ENCODE assay signal across 10 cellular contexts in the genomic region with DNA sequence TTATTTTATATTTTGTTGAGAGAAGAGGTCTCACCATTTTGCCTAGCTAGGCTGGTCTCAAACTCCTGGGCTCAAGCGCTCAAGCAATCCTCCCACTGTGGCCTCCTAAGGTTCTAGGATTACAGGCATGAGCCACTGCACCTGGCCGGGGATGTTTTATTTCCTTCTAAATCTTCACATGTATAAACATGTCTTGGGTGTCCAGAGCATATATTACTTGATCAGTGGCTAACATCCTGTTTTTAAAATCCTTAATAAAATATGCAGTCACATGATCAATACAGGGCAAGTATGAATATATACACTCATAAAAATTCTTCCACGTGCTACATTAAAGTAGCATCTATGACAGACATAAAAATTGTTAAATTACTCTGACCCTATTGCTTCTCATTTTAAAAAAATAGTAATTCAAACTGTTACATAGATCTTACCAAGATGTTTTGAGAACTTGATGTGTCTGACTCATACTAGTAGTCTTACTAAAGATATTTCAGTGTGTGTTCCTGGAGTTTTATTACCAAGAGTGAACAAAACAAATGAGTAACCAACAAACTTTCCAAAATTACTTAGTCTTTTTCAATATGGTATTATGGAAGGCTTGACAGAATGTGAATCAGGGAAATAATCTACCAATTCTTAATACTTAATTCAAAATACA.
DNase-seq lines count a peak whose midpoint lies in the region; ATAC-seq, FAIRE-seq and TF ChIP-seq lines count a peak whose summit lies in the region.
"Had no signal": no experiment of that assay in that cellular context is flagged by ENCODE, and none has a peak within 500 bp of the region (broad histone marks: within the 10 kb centered on the region; RNA-seq: fewer than 3 reads in every experiment).

No MANE protein-coding gene starts in this region.

- no peak overlapping the region for H3K9ac ChIP-seq in fibroblast of lung (ENCODE audit: insufficient read depth, low read length)

- peak overlapping the region; percentile 47 for H3K27ac ChIP-seq in fibroblast of lung (ENCODE audit: insufficient read depth, low read length)

- no peak for TF ChIP-seq CTCF in fibroblast of lung (conservative IDR thresholded peaks at IDR 0.05 in 1 of 2, IDR thresholded peaks at IDR 0.05 in 1 of 2; ENCODE audit: low read depth in 1 of 2, low read length in 2 of 2)

- intact Hi-C loops in left colon (cut with DNase I, micrococcal nuclease) = no loop called here

- ATAC-seq in left colon = no peak
- ATAC-seq in HG03342 (IDR thresholded peaks at IDR 0.05; ENCODE audit: unreplicated experiment) = no peak

- H3K9me3 ChIP-seq in fibroblast of lung (ENCODE audit: control insufficient read depth, insufficient read depth, low read depth, low read length) = no peaks in the 10 kb centered on the region

- H3K4me3 ChIP-seq in fibroblast of lung (replicated peaks in 1 of 4; ENCODE audit: control extremely low read depth in 1 of 4, insufficient read depth in 1 of 4, low read depth in 3 of 4, low read length in 4 of 4) (no peak overlapping the region), skeletal muscle cell (ENCODE audit: low read depth, low read length) (no peak overlapping the region)

- H3K27me3 ChIP-seq in fibroblast of lung (ENCODE audit: control insufficient read depth, insufficient read depth, low read length) = no peaks in the 10 kb centered on the region

- peaks cover 4% of the 10 kb centered on the region for H3K4me1 ChIP-seq in fibroblast of lung (ENCODE audit: control insufficient read depth, extremely low read depth, insufficient read depth, low read length)

- peak; percentile 39 for FAIRE-seq in GM19239 (lab: Jason Lieb, UNC)

- H3K36me3 ChIP-seq in fibroblast of lung (ENCODE audit: control insufficient read depth, insufficient read depth, low read length) = no peaks in the 10 kb centered on the region

- peaks cover 44% of the 10 kb centered on the region for H3K36me3 Mint-ChIP-seq in T-helper 2 cell treated with Interferon-gamma antibody and Interleukin-4, amounts not matched to agents 5 μg/mL and 100 μg/mL, for 36 hours (ENCODE audit: low read depth)

- H3K4me3 Mint-ChIP-seq in T-helper 2 cell treated with Interferon-gamma antibody and Interleukin-4, amounts not matched to agents 5 μg/mL and 100 μg/mL, for 36 hours = peak overlapping the region; percentile 50

- no peak for DNase-seq in GM19239 (ENCODE audit: insufficient read length, low spot score)
- DNase-seq in T-helper 2 cell treated with Interferon-gamma antibody and Interleukin-4, amounts not matched to agents 5 μg/mL and 100 μg/mL, for 36 hours (ENCODE audit: low spot score) = no peak
- peak; percentile 65 to 85 for DNase-seq in fibroblast of lung (ENCODE audit: low read depth in 2 of 2)
- DNase-seq in skeletal muscle cell (ENCODE audit: low read depth) = peak; percentile 58
- no peak for DNase-seq in left colon
- DNase-seq in DMS114 treated with DMSO at 0.1 percent for 48 hours (lab: John Stamatoyannopoulos, UW; ENCODE audit: unreplicated experiment) = no peak
- no peak for DNase-seq in NCI-H1417 treated with DMSO at 0.1 percent for 48 hours (lab: John Stamatoyannopoulos, UW)
- DNase-seq: amniotic stem cell, NCI-H187 had no signal

- peak overlapping the region; percentile 74 for H3K27ac Mint-ChIP-seq in T-helper 2 cell treated with Interferon-gamma antibody and Interleukin-4, amounts not matched to agents 5 μg/mL and 100 μg/mL, for 36 hours

- H2AFZ ChIP-seq in fibroblast of lung (ENCODE audit: low read length) = no peak overlapping the region

- no peak overlapping the region for H3K4me2 ChIP-seq in fibroblast of lung (ENCODE audit: extremely low read depth, insufficient read depth, low read length)

- H3K79me2 ChIP-seq in fibroblast of lung (ENCODE audit: control insufficient read depth, insufficient read depth, low read length) = no peaks in the 10 kb centered on the region

- H3K9me3 Mint-ChIP-seq in T-helper 2 cell treated with Interferon-gamma antibody and Interleukin-4, amounts not matched to agents 5 μg/mL and 100 μg/mL, for 36 hours = peaks cover 12% of the 10 kb centered on the region

- no peaks in the 10 kb centered on the region for H3K27me3 Mint-ChIP-seq in T-helper 2 cell treated with Interferon-gamma antibody and Interleukin-4, amounts not matched to agents 5 μg/mL and 100 μg/mL, for 36 hours (ENCODE audit: low read depth)

- H3K4me1 Mint-ChIP-seq in T-helper 2 cell treated with Interferon-gamma antibody and Interleukin-4, amounts not matched to agents 5 μg/mL and 100 μg/mL, for 36 hours (ENCODE audit: low read depth) = peaks cover 41% of the 10 kb centered on the region

- H4K20me1 ChIP-seq in fibroblast of lung (ENCODE audit: control insufficient read depth, extremely low read depth, insufficient read depth, low read length) = no peaks in the 10 kb centered on the region

Comparison
In these comparisons a context has a peak if more than half of its experiments do, and no peak if none do; other contexts are left out.
1. DNase-seq: peak in fibroblast of lung (2 of 2) and skeletal muscle cell (single experiment); none in GM19239 (single experiment), T-helper 2 cell treated with Interferon-gamma antibody and Interleukin-4, amounts not matched to agents 5 μg/mL and 100 μg/mL, for 36 hours (single experiment), left colon (0 of 2), DMS114 treated with DMSO at 0.1 percent for 48 hours (single experiment) and NCI-H1417 treated with DMSO at 0.1 percent for 48 hours (single experiment).